8 cellular contexts compared by ENCODE assay signal in the genomic region with DNA sequence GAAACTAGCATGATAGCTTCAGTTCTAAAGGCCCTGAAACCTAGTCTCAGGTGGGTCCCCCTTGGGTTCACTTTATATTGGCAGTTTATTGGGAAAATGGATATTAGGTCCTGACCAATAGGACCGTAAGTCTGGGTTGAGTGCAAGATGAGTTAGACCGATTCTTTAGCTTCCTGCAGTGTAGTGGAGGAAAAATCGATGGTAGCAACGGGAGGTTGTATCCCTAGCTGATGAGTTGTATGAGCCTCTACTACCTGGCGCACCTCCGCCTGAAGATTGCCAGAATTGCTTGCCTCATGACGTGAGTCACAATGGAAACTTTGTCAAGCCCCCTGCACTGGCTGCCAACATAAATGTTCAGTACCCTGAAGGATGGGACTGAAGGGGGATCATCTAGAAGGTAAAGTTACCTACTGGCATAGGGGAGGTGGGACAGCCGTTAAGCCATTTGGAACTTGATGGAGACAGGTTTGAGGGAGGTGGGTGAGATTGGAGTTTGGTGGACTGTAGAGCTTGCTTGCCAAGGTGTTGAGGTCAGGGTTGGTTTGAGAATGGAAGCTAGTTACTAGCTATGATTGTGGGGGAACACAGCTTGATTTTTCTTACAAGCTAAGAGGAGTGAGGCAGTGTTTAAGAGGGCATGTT. TPM values are rescaled to one million over a fixed set of nuclear protein-coding genes. Genes with fewer than 3 reads are reported as not detected.
DNase-seq lines count a peak whose midpoint lies in the region; ATAC-seq, FAIRE-seq and TF ChIP-seq lines count a peak whose summit lies in the region.

No MANE protein-coding gene starts in this region.

- no peak overlapping the region for H3K9ac ChIP-seq in neural progenitor cell

- peak overlapping the region; percentile 84 for H3K27ac Mint-ChIP-seq in neural progenitor cell

- no peak for FAIRE-seq in HTR-8/SVneo (lab: Jason Lieb, UNC)

- H3K4me2 ChIP-seq in neural progenitor cell = peak overlapping the region; percentile 85

- H3K27me3 Mint-ChIP-seq in neural progenitor cell (ENCODE audit: insufficient read depth, low read depth) = peaks cover 2% of the 10 kb centered on the region

- H3K9me3 ChIP-seq in neural progenitor cell (ENCODE audit: low read depth) = no peaks in the 10 kb centered on the region

- ATAC-seq in GM18519 (IDR thresholded peaks at IDR 0.05; ENCODE audit: low FRiP score, unreplicated experiment) = no peak

- H3K4me3 ChIP-seq in GM06990 (replicated peaks; ENCODE audit: low read depth, low read length) (peak overlapping the region; percentile 93), choroid plexus epithelial cell (ENCODE audit: low read depth, low read length) (peak overlapping the region; percentile 93), neural progenitor cell (peak overlapping the region; percentile 12)

- peaks cover 26% of the 10 kb centered on the region for H3K4me1 ChIP-seq in neural progenitor cell

- H3K27me3 ChIP-seq in GM06990 (replicated peaks; ENCODE audit: control insufficient read depth, insufficient read depth, low read length) (no peaks in the 10 kb centered on the region), neural progenitor cell (no peaks in the 10 kb centered on the region)

- peaks cover 46% of the 10 kb centered on the region for H3K4me1 Mint-ChIP-seq in neural progenitor cell

- peaks cover 82% of the 10 kb centered on the region for H3F3A ChIP-seq in neural progenitor cell (ENCODE audit: low read depth)

- no peak overlapping the region for H2AFZ ChIP-seq in neural progenitor cell (replicated peaks)

- H3K36me3 ChIP-seq in GM06990 (ENCODE audit: control insufficient read depth, insufficient read depth, low read length) (peaks cover 26% of the 10 kb centered on the region), neural progenitor cell (peaks cover 34% of the 10 kb centered on the region)

- H3K9me3 Mint-ChIP-seq in neural progenitor cell = no peaks in the 10 kb centered on the region

- no peak for TF ChIP-seq CTCF in GM06990 (IDR thresholded peaks at IDR 0.05; ENCODE audit: insufficient read depth, low read length, poor library complexity, severe bottlenecking)
- no peak for TF ChIP-seq CTCF in choroid plexus epithelial cell (conservative IDR thresholded peaks at IDR 0.05; ENCODE audit: low read depth, low read length)
- TF ChIP-seq CTCF in neural progenitor cell (IDR thresholded peaks at IDR 0.05) = no peak

- no peak overlapping the region for H3K4me3 Mint-ChIP-seq in neural progenitor cell

- in situ Hi-C loops in SK-MEL-5 (cut with HindIII; ENCODE audit: low pct_unique_long_range_greater_than_20kb, low sequenced_read_pairs) = no loop called here

- peaks cover 41% of the 10 kb centered on the region for H3K36me3 Mint-ChIP-seq in neural progenitor cell

- DNase-seq in GM06990 (ENCODE audit: extremely low read depth, insufficient read length) = no peak
- DNase-seq in SK-MEL-5 (ENCODE audit: low read depth, low spot score) = peak; percentile 32
- DNase-seq in choroid plexus epithelial cell (ENCODE audit: low read depth) = peak; percentile 38
- DNase-seq in neural progenitor cell (ENCODE audit: low spot score) = no peak
- DNase-seq in T-helper 9 cell = no peak
- DNase-seq in germinal center (ENCODE audit: low spot score) = no peak
- no peak for DNase-seq in HTR-8/SVneo (ENCODE audit: insufficient read length, low spot score)

- H3K79me2 ChIP-seq in neural progenitor cell (ENCODE audit: low read depth) = peaks cover 61% of the 10 kb centered on the region

- H3K27ac ChIP-seq in neural progenitor cell = peak overlapping the region; percentile 91

- H4K20me1 ChIP-seq in neural progenitor cell (ENCODE audit: low read depth) = peaks cover 60% of the 10 kb centered on the region

RNA-seq across cellular contexts. Expression of gene RCC1, which starts 4.0 kb away (rescaled TPM):
- 26.0 and 26.7 TPM in 2 replicates for total RNA-seq in SK-MEL-5 (2014; rRNA removed; shearing (Covaris generic))
- polyA plus RNA-seq in SK-MEL-5 (2015; cell fraction: cytosol; rRNA removed) = 48.7 and 52.1 TPM in 2 replicates
- polyA plus RNA-seq in SK-MEL-5 (2015; cell fraction: nucleus; rRNA removed) = 22.7 and 29.4 TPM in 2 replicates
- 34.8 and 62.3 TPM in 2 replicates for total RNA-seq in neural progenitor cell (ENCODE audit: low replicate concordance)

RNA-seq across cellular contexts. Expression of gene TRNAU1AP, which starts 43.1 kb away (rescaled TPM):
- total RNA-seq in SK-MEL-5 (2014; rRNA removed; shearing (Covaris generic)) = 13.4 and 22.6 TPM in 2 replicates
- 11.5 and 16.7 TPM in 2 replicates for polyA plus RNA-seq in SK-MEL-5 (2015; cell fraction: cytosol; rRNA removed)
- 16.2 and 23.5 TPM in 2 replicates for polyA plus RNA-seq in SK-MEL-5 (2015; cell fraction: nucleus; rRNA removed)
- total RNA-seq in neural progenitor cell (ENCODE audit: low replicate concordance) = 43.9 and 50.0 TPM in 2 replicates

Comparison
In these comparisons a context has a peak if more than half of its experiments do, and no peak if none do; other contexts are left out.
1. DNase-seq: peak in SK-MEL-5 (single experiment) and choroid plexus epithelial cell (single experiment); none in GM06990 (single experiment), neural progenitor cell (single experiment), T-helper 9 cell (single experiment), germinal center (single experiment) and HTR-8/SVneo (single experiment).
2. H3K4me3 ChIP-seq: peak in every context shown above with its lines; median percentile 93 in GM06990; 93 in choroid plexus epithelial cell; 12 in neural progenitor cell.